ENCODE assay signal across 8 cellular contexts in the genomic region with DNA sequence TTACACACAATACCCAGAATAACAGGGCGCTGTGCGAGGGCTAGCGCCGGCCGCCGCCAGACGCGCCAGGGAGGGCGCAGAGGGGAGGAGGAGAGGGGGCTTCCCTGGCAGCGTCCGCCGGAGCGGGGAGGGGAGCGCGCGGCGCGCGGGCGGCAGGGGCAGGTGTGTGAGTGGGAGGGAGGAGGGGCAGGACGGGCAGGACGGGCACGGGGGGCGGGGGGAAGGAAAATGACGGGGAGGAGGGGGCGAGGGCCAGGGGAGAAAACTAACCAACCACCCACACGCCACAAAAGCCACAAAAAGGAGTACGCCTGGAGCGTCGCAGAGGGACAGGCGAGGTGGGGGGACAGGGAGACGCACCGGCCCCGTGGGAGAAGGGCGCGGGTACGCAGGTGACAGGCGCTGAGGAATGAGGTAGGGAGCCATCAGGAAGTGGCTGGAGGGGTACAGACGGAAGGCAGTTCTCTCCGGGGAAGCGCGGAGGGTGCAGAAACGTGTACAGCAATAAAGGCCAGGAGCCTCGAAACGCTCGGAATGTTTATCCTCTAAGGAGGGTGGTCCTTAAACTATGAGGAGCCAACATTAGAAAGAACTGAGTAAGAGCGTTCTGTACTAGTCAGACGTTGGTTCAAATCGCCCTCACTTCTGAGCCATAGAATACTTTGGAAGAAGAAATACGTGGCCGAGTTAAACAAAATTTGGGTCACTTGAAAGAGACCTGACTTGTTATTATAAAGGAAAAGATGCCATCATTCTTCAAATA. TPM values are rescaled to one million over a fixed set of nuclear protein-coding genes. Genes with fewer than 3 reads are reported as not detected.
DNase-seq lines count a peak whose midpoint lies in the region; ATAC-seq and TF ChIP-seq lines count a peak whose summit lies in the region.

No MANE protein-coding gene starts in this region.

- H3K27ac ChIP-seq in ectodermal cell (ENCODE audit: insufficient read depth, low read depth, low read length, poor library complexity, severe bottlenecking): no peak overlapping the region

- peak overlapping the region; percentile 98 for H3K27ac Mint-ChIP-seq in activated CD4-positive, alpha-beta T cell treated with anti-CD3 and anti-CD28 coated beads, Interleukin-2, amount 10 ng/mL, durations not matched to agents 24 days and 14 days

- H3K27me3 ChIP-seq in ectodermal cell (ENCODE audit: control insufficient read depth, insufficient read depth, low read length, poor library complexity, severe bottlenecking): peaks cover 9% of the 10 kb centered on the region

- ATAC-seq in GM18909 (IDR thresholded peaks at IDR 0.05; ENCODE audit: poor library complexity, unreplicated experiment) (peak; percentile 25), mucosa of descending colon (peak; percentile 70), HG02852 (IDR thresholded peaks at IDR 0.05; ENCODE audit: unreplicated experiment) (no peak), GM21367 (IDR thresholded peaks at IDR 0.05; ENCODE audit: unreplicated experiment) (no peak)

- intact Hi-C loops in activated CD4-positive, alpha-beta T cell treated with anti-CD3 and anti-CD28 coated beads, Interleukin-2, amount 10 ng/mL, durations not matched to agents 24 days and 14 days (cut with micrococcal nuclease): loop anchor here (5.0 kb wide), 1 partner anchor 561 kb away; no protein-coding TSS in a partner anchor
- intact Hi-C loops in mucosa of descending colon (cut with DNase I, micrococcal nuclease): no loop called here

- peak overlapping the region; percentile 83 for H3K4me3 Mint-ChIP-seq in activated CD4-positive, alpha-beta T cell treated with anti-CD3 and anti-CD28 coated beads, Interleukin-2, amount 10 ng/mL, durations not matched to agents 24 days and 14 days

- no peaks in the 10 kb centered on the region for H3K9me3 Mint-ChIP-seq in activated CD4-positive, alpha-beta T cell treated with anti-CD3 and anti-CD28 coated beads, Interleukin-2, amount 10 ng/mL, durations not matched to agents 24 days and 14 days

- DNase-seq in NCI-H2029 (lab: John Stamatoyannopoulos, UW): peak; percentile 95
- peak; percentile 92 for DNase-seq in activated CD4-positive, alpha-beta T cell treated with anti-CD3 and anti-CD28 coated beads, Interleukin-2, amount 10 ng/mL, durations not matched to agents 24 days and 14 days
- DNase-seq in mucosa of descending colon: peak; percentile 68 to 82 (median 78)
- DNase-seq in stimulated activated CD8-positive, alpha-beta memory T cell treated with anti-CD3 and anti-CD28 coated beads, Interleukin-4, amount 100 ng/mL, for 4 hours (ENCODE audit: low read depth in 2 of 2, low spot score in 1 of 2): peak; percentile 45 to 68

- H3K36me3 ChIP-seq in ectodermal cell (ENCODE audit: control insufficient read depth, insufficient read depth, low read length) (no peaks in the 10 kb centered on the region), mucosa of descending colon (ENCODE audit: low read depth) (no peaks in the 10 kb centered on the region)

- H3K9me3 ChIP-seq in ectodermal cell (ENCODE audit: control insufficient read depth, low read length) (no peaks in the 10 kb centered on the region), mucosa of descending colon (no peaks in the 10 kb centered on the region)

- peaks cover 2% of the 10 kb centered on the region for H3K27me3 Mint-ChIP-seq in activated CD4-positive, alpha-beta T cell treated with anti-CD3 and anti-CD28 coated beads, Interleukin-2, amount 10 ng/mL, durations not matched to agents 24 days and 14 days

- H3K4me1 Mint-ChIP-seq in activated CD4-positive, alpha-beta T cell treated with anti-CD3 and anti-CD28 coated beads, Interleukin-2, amount 10 ng/mL, durations not matched to agents 24 days and 14 days: peaks cover 55% of the 10 kb centered on the region

- H3K4me3 ChIP-seq in ectodermal cell (ENCODE audit: insufficient read depth, low read depth, low read length) (peak overlapping the region; percentile 88), mucosa of descending colon (peak overlapping the region; percentile 73)

- no peak for TF ChIP-seq CTCF in mucosa of descending colon (IDR thresholded peaks at IDR 0.05)

- H3K4me1 ChIP-seq in ectodermal cell (ENCODE audit: control insufficient read depth, insufficient read depth, low read length) (no peaks in the 10 kb centered on the region), mucosa of descending colon (ENCODE audit: low read depth) (peaks cover 6% of the 10 kb centered on the region)

- peaks cover 79% of the 10 kb centered on the region for H3K36me3 Mint-ChIP-seq in activated CD4-positive, alpha-beta T cell treated with anti-CD3 and anti-CD28 coated beads, Interleukin-2, amount 10 ng/mL, durations not matched to agents 24 days and 14 days (ENCODE audit: low read depth)

- 0 to 1% methylated on average over 44 to 46 of the region's 51 CpGs for WGBS in ectodermal cell, 2 experiments

RNA-seq across cellular contexts. Expression of a gene that starts 0.7 kb away (rescaled TPM):
- 561 and 571 TPM in 2 replicates for total RNA-seq in activated CD4-positive, alpha-beta T cell treated with anti-CD3 and anti-CD28 coated beads, Interleukin-2, amount 10 ng/mL, durations not matched to agents 24 days and 14 days
- polyA plus RNA-seq in ectodermal cell (2013, experiment 1 of 4): 37.2 TPM
- 37.0 TPM for polyA plus RNA-seq in ectodermal cell (2013, experiment 2 of 4)
- 37.6 TPM for polyA plus RNA-seq in ectodermal cell (2013, experiment 3 of 4)
- polyA plus RNA-seq in ectodermal cell (2013, experiment 4 of 4): 43.0 TPM
- 10 to 100 TPM; 31.2 to 87.9 (median 49.7) TPM for total RNA-seq in mucosa of descending colon

Comparison
In these comparisons a context has a peak if more than half of its experiments do, and no peak if none do; other contexts are left out.
1. ATAC-seq: peak in GM18909 (single experiment) and mucosa of descending colon (single experiment); none in HG02852 (single experiment) and GM21367 (single experiment).
2. Peak in every context shown above with its lines, with median percentiles within 50 percentile points of each other: DNase-seq.